In genomic region chr1:55302972-55303371, GRCh38 we compare ENCODE assay signal across 33 cellular contexts.
"Had no signal": no experiment of that assay in that cellular context is flagged by ENCODE, and none has a peak within 500 bp of the region (broad histone marks: within the 10 kb centered on the region; RNA-seq: fewer than 3 reads in every experiment).

No MANE protein-coding gene starts in this region.

- H3K4me1 Mint-ChIP-seq: activated B cell treated with CpG ODN at 0.5 μM for 24 hours; activated CD4-positive, alpha-beta T cell treated with anti-CD3 and anti-CD28 coated beads, Interleukin-2, amount 10 ng/mL, durations not matched to agents 24 days and 14 days; activated naive CD8-positive, alpha-beta T cell treated with anti-CD3 and anti-CD28 coated beads for 36 hours had no signal

- H3K4me1 ChIP-seq: adrenal gland, body of pancreas, breast epithelium had no signal

- ATAC-seq: activated CD8-positive, alpha-beta T cell treated with anti-CD3 and anti-CD28 coated beads for 36 hours; activated naive CD4-positive, alpha-beta T cell treated with anti-CD3 and anti-CD28 coated beads, Interleukin-2, amount 50 U/mL, for 72 hours; activated T-cell treated with anti-CD3 and anti-CD28 coated beads, Interleukin-2, amount 50 U/mL, for 4 hours; activated T-cell treated with anti-CD3 and anti-CD28 coated beads, Interleukin-2, amount 50 U/mL, for 72 hours; activated T-helper 17 cell treated with anti-CD3 and anti-CD28 coated beads, Interleukin-2, amount 50 U/mL, for 72 hours; body of pancreas had no signal

- H3K36me3 Mint-ChIP-seq: activated CD4-positive, alpha-beta memory T cell treated with anti-CD3 and anti-CD28 coated beads for 36 hours; activated naive CD4-positive, alpha-beta T cell treated with anti-CD3 and anti-CD28 coated beads, Interleukin-2, amount 50 U/mL, for 72 hours; activated naive CD8-positive, alpha-beta T cell treated with anti-CD3 and anti-CD28 coated beads for 36 hours had no signal

- H3K4me3 Mint-ChIP-seq: activated B cell treated with CpG ODN at 0.5 μM for 24 hours; activated CD4-positive, alpha-beta memory T cell treated with anti-CD3 and anti-CD28 coated beads for 36 hours; activated CD4-positive, alpha-beta T cell treated with anti-CD3 and anti-CD28 coated beads, Interleukin-2, amount 10 ng/mL, durations not matched to agents 24 days and 14 days; activated CD8-positive, alpha-beta T cell treated with anti-CD3 and anti-CD28 coated beads for 36 hours; activated naive CD4-positive, alpha-beta T cell treated with anti-CD3 and anti-CD28 coated beads for 36 hours; activated naive CD8-positive, alpha-beta T cell treated with anti-CD3 and anti-CD28 coated beads for 36 hours; activated T-cell treated with anti-CD3 and anti-CD28 coated beads, Interleukin-2, amount 50 U/mL, for 4 hours; activated T-cell treated with anti-CD3 and anti-CD28 coated beads, Interleukin-2, amount 50 U/mL, for 72 hours; activated T-helper 1 cell treated with anti-CD3 and anti-CD28 coated beads, Interleukin-12 subunit alpha, Interleukin-12 subunit beta, Interleukin-2, Interleukin-4 antibody, amounts not matched to agents 30 ng/mL and 10 ng/mL and 1 ng/mL, durations not matched to agents 14 hours and 24 hours and 36 hours; activated T-helper 17 cell treated with anti-CD3 and anti-CD28 coated beads, Interleukin-2, amount 50 U/mL, for 72 hours; T-helper 2 cell treated with Interferon-gamma antibody and Interleukin-4, amounts not matched to agents 5 μg/mL and 100 μg/mL, for 36 hours had no signal

- H3K27ac Mint-ChIP-seq: activated B cell treated with CpG ODN at 0.5 μM for 24 hours; activated CD4-positive, alpha-beta memory T cell treated with anti-CD3 and anti-CD28 coated beads for 36 hours; activated CD4-positive, alpha-beta T cell treated with anti-CD3 and anti-CD28 coated beads, Interleukin-2, amount 10 ng/mL, durations not matched to agents 24 days and 14 days; activated CD8-positive, alpha-beta T cell treated with anti-CD3 and anti-CD28 coated beads for 36 hours; activated naive CD4-positive, alpha-beta T cell treated with anti-CD3 and anti-CD28 coated beads for 36 hours; activated naive CD4-positive, alpha-beta T cell treated with anti-CD3 and anti-CD28 coated beads, Interleukin-2, amount 50 U/mL, for 72 hours; activated naive CD8-positive, alpha-beta T cell treated with anti-CD3 and anti-CD28 coated beads for 36 hours; activated T-cell treated with anti-CD3 and anti-CD28 coated beads, Interleukin-2, amount 50 U/mL, for 72 hours; activated T-helper 1 cell treated with anti-CD3 and anti-CD28 coated beads, Interleukin-12 subunit alpha, Interleukin-12 subunit beta, Interleukin-2, Interleukin-4 antibody, amounts not matched to agents 30 ng/mL and 10 ng/mL and 1 ng/mL, durations not matched to agents 14 hours and 24 hours and 36 hours; activated T-helper 17 cell treated with anti-CD3 and anti-CD28 coated beads, Interleukin-2, amount 50 U/mL, for 72 hours; T-helper 2 cell treated with Interferon-gamma antibody and Interleukin-4, amounts not matched to agents 5 μg/mL and 100 μg/mL, for 36 hours had no signal

- H3K9me3 Mint-ChIP-seq: activated B cell treated with CpG ODN at 0.5 μM for 24 hours; activated CD4-positive, alpha-beta memory T cell treated with anti-CD3 and anti-CD28 coated beads for 36 hours; activated CD4-positive, alpha-beta T cell treated with anti-CD3 and anti-CD28 coated beads, Interleukin-2, amount 10 ng/mL, durations not matched to agents 24 days and 14 days; activated CD8-positive, alpha-beta T cell treated with anti-CD3 and anti-CD28 coated beads for 36 hours; activated naive CD4-positive, alpha-beta T cell treated with anti-CD3 and anti-CD28 coated beads for 36 hours; activated naive CD8-positive, alpha-beta T cell treated with anti-CD3 and anti-CD28 coated beads for 36 hours; activated T-cell treated with anti-CD3 and anti-CD28 coated beads, Interleukin-2, amount 50 U/mL, for 4 hours; activated T-helper 1 cell treated with anti-CD3 and anti-CD28 coated beads, Interleukin-12 subunit alpha, Interleukin-12 subunit beta, Interleukin-2, Interleukin-4 antibody, amounts not matched to agents 30 ng/mL and 10 ng/mL and 1 ng/mL, durations not matched to agents 14 hours and 24 hours and 36 hours; T-helper 2 cell treated with Interferon-gamma antibody and Interleukin-4, amounts not matched to agents 5 μg/mL and 100 μg/mL, for 36 hours had no signal

- DNase-seq: activated B cell treated with CpG ODN at 0.5 μM for 24 hours; activated CD4-positive, alpha-beta memory T cell treated with anti-CD3 and anti-CD28 coated beads for 36 hours; activated CD4-positive, alpha-beta T cell treated with anti-CD3 and anti-CD28 coated beads for 4 hours; activated CD4-positive, alpha-beta T cell treated with anti-CD3 and anti-CD28 coated beads, Interleukin-2, amount 10 ng/mL, durations not matched to agents 24 days and 14 days; activated CD4-positive, alpha-beta T cell treated with anti-CD3 and anti-CD28 coated beads, Interleukin-2, amount 50 U/mL, for 1 hour; activated CD4-positive, alpha-beta T cell treated with anti-CD3 and anti-CD28 coated beads, Interleukin-2, amount 50 U/mL, for 4 hours; activated CD4-positive, CD25-positive, alpha-beta regulatory T cell treated with anti-CD3 and anti-CD28 coated beads, Interleukin-2, amount 50 U/mL, for 72 hours; activated CD8-positive, alpha-beta memory T cell treated with anti-CD3 and anti-CD28 coated beads, Interleukin-2, amount 50 U/mL, for 4 hours; activated CD8-positive, alpha-beta T cell treated with anti-CD3 and anti-CD28 coated beads for 36 hours; activated effector memory CD4-positive, alpha-beta T cell treated with anti-CD3 and anti-CD28 coated beads, Interleukin-2, amount 50 U/mL, for 16 hours; activated gamma-delta T cell treated with Interleukin-2 at 50 U/mL for 16 hours; activated naive CD4-positive, alpha-beta T cell; activated naive CD4-positive, alpha-beta T cell treated with anti-CD3 and anti-CD28 coated beads for 36 hours; activated naive CD4-positive, alpha-beta T cell treated with anti-CD3 and anti-CD28 coated beads, Interleukin-2, amount 50 U/mL, for 16 hours; activated naive CD8-positive, alpha-beta T cell treated with anti-CD3 and anti-CD28 coated beads for 36 hours; activated T-cell treated with anti-CD3 and anti-CD28 coated beads for 4 hours; activated T-cell treated with anti-CD3 and anti-CD28 coated beads, Interleukin-2, amount 50 U/mL, for 1 hour; activated T-cell treated with anti-CD3 and anti-CD28 coated beads, Interleukin-2, amount 50 U/mL, for 4 hours; activated T-cell treated with anti-CD3 and anti-CD28 coated beads, Interleukin-2, amount 50 U/mL, for 72 hours; adrenal gland; amniotic stem cell; aorta; body of pancreas; brain microvascular endothelial cell; central memory CD4-positive, alpha-beta T cell; T-helper 2 cell; T-helper 9 cell had no signal

- H3K27me3 ChIP-seq: body of pancreas, brain microvascular endothelial cell, breast epithelium had no signal

- H3K36me3 ChIP-seq: adrenal gland, brain microvascular endothelial cell, breast epithelium had no signal

- H3K9me3 ChIP-seq: adrenal gland, body of pancreas, breast epithelium had no signal

- H3K27ac ChIP-seq: adrenal gland, body of pancreas, brain microvascular endothelial cell, breast epithelium, VCaP had no signal

- H3K27me3 Mint-ChIP-seq: activated CD8-positive, alpha-beta T cell treated with anti-CD3 and anti-CD28 coated beads for 36 hours had no signal

- H3K4me3 ChIP-seq: adrenal gland, body of pancreas, breast epithelium had no signal
